2 cellular contexts compared by ENCODE assay signal in genomic region chr1:27026621-27027574, GRCh38.
A peak's percentile ranks its signal among the peaks of the same experiment; 100 is the strongest.
TF ChIP-seq lines count a peak whose summit lies in the region.

No MANE protein-coding gene starts in this region.

TF ChIP-seq in HepG2, 621 proteins besides CTCF, POLR2A, EP300 and RAD21 (continues in another document):
- TF ChIP-seq FOXO1 (CRISPR knock-in tag; IDR thresholded peaks at IDR 0.05) (0 out of 2 replicates have a peak, but pooled peaks have one; percentile 8), ZFX (CRISPR knock-in tag; IDR thresholded peaks at IDR 0.05; ENCODE audit: low read depth) (0 out of 2 replicates have a peak, but pooled peaks have one; percentile 29), ZNF350 (CRISPR knock-in tag; IDR thresholded peaks at IDR 0.05; ENCODE audit: borderline replicate concordance, low read depth) (0 out of 2 replicates have a peak, but pooled peaks have one; percentile 22), MAF1 (CRISPR knock-in tag; IDR thresholded peaks at IDR 0.05; ENCODE audit: borderline replicate concordance) (no peak), PHF5A (CRISPR knock-in tag; IDR thresholded peaks at IDR 0.05; ENCODE audit: low read depth, unreplicated experiment) (no peak), SP4 (CRISPR knock-in tag; IDR thresholded peaks at IDR 0.05) (no peak), THAP11 (CRISPR knock-in tag; IDR thresholded peaks at IDR 0.05) (0 out of 2 replicates have a peak, but pooled peaks have one; percentile 11), RFXANK (CRISPR knock-in tag; IDR thresholded peaks at IDR 0.05) (no peak), MATR3 (CRISPR knock-in tag; IDR thresholded peaks at IDR 0.05) (no peak), TAF1 (CRISPR knock-in tag; IDR thresholded peaks at IDR 0.05) (peak; percentile 21; the same call in 1 of the 2 replicates), NFKBIZ (CRISPR knock-in tag; IDR thresholded peaks at IDR 0.05) (no peak), ZFP62 (CRISPR knock-in tag; IDR thresholded peaks at IDR 0.05) (no peak), ZNF543 (CRISPR knock-in tag; IDR thresholded peaks at IDR 0.05) (no peak), PITX1 (CRISPR knock-in tag; IDR thresholded peaks at IDR 0.05) (0 out of 2 replicates have a peak, but pooled peaks have one; percentile 23), ZNF7 (CRISPR knock-in tag; IDR thresholded peaks at IDR 0.05) (no peak), ZNF781 (CRISPR knock-in tag; IDR thresholded peaks at IDR 0.05; ENCODE audit: borderline replicate concordance, not compliant biosample characterization) (peak; percentile 42), ATF6 (CRISPR knock-in tag; conservative IDR thresholded peaks at IDR 0.05) (no peak), FOXK1 (CRISPR knock-in tag; IDR thresholded peaks at IDR 0.05; ENCODE audit: borderline replicate concordance, low read depth) (no peak), ZNF883 (CRISPR knock-in tag; IDR thresholded peaks at IDR 0.05; ENCODE audit: not compliant biosample characterization) (peak; percentile 47), ZNF33B (CRISPR knock-in tag; IDR thresholded peaks at IDR 0.05) (0 out of 2 replicates have a peak, but pooled peaks have one; percentile 37), ZSCAN25 (CRISPR knock-in tag; IDR thresholded peaks at IDR 0.05) (0 out of 2 replicates have a peak, but pooled peaks have one; percentile 44), AGO2 (optimal IDR thresholded peaks at IDR 0.05; ENCODE audit: low read depth, low read length) (no peak), ZNF547 (CRISPR knock-in tag; IDR thresholded peaks at IDR 0.05) (0 out of 2 replicates have a peak, but pooled peaks have one; percentile 37), YEATS4 (CRISPR knock-in tag; IDR thresholded peaks at IDR 0.05; ENCODE audit: borderline replicate concordance) (0 out of 2 replicates have a peak, but pooled peaks have one; percentile 2), ZKSCAN5 (CRISPR knock-in tag; IDR thresholded peaks at IDR 0.05) (0 out of 2 replicates have a peak, but pooled peaks have one; percentile 21), WIZ (CRISPR knock-in tag; IDR thresholded peaks at IDR 0.05) (no peak), ZSCAN29 (CRISPR knock-in tag; conservative IDR thresholded peaks at IDR 0.05) (no peak), ZNF788 (CRISPR knock-in tag; IDR thresholded peaks at IDR 0.05; ENCODE audit: borderline replicate concordance) (0 out of 2 replicates have a peak, but pooled peaks have one; percentile 19)
- TF ChIP-seq, protein P1, sequence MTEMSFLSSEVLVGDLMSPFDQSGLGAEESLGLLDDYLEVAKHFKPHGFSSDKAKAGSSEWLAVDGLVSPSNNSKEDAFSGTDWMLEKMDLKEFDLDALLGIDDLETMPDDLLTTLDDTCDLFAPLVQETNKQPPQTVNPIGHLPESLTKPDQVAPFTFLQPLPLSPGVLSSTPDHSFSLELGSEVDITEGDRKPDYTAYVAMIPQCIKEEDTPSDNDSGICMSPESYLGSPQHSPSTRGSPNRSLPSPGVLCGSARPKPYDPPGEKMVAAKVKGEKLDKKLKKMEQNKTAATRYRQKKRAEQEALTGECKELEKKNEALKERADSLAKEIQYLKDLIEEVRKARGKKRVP (CRISPR knock-in tag; IDR thresholded peaks at IDR 0.05), result 0 out of 4 replicates have a peak, but pooled peaks of 1 of the 2 experiments have one; percentile 29
- TF ChIP-seq, protein P2, sequence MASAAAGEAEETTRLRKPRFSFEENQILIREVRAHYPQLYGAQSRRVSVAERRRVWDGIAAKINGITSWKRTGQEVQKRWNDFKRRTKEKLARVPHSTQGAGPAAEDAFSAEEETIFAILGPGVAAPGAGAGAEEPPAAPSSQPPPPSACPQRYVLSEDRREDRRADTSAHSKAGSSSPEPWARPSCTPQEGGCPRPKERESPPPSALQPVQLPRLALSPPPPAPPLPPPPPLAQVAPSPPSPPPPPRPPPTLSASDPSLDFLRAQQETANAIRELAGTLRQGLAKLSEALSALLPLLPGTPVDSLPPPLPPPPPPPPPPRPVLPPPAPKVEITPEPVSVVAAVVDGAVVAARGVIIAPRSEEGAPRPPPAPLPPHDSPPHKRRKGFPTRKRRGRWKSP (CRISPR knock-in tag; IDR thresholded peaks at IDR 0.05), result 0 out of 2 replicates have a peak, but pooled peaks have one; percentile 28

TF ChIP-seq in WTC11, 78 proteins besides CTCF, POLR2A, EP300 and RAD21 (continues in another document):
- no peak for TF ChIP-seq E2F4 (CRISPR knock-in tag; IDR thresholded peaks at IDR 0.05; ENCODE audit: borderline replicate concordance, low read depth)
- no peak for TF ChIP-seq E2F5 (CRISPR knock-in tag; IDR thresholded peaks at IDR 0.05)
- no peak for TF ChIP-seq ESRRA (CRISPR knock-in tag; IDR thresholded peaks at IDR 0.05; ENCODE audit: borderline replicate concordance)
- TF ChIP-seq ZNF232 (CRISPR knock-in tag; IDR thresholded peaks at IDR 0.05), result no peak
- TF ChIP-seq ZNF121 (CRISPR knock-in tag; IDR thresholded peaks at IDR 0.05), result no peak
- no peak for TF ChIP-seq TEAD4 (CRISPR knock-in tag; IDR thresholded peaks at IDR 0.05)
- TF ChIP-seq, protein P3, sequence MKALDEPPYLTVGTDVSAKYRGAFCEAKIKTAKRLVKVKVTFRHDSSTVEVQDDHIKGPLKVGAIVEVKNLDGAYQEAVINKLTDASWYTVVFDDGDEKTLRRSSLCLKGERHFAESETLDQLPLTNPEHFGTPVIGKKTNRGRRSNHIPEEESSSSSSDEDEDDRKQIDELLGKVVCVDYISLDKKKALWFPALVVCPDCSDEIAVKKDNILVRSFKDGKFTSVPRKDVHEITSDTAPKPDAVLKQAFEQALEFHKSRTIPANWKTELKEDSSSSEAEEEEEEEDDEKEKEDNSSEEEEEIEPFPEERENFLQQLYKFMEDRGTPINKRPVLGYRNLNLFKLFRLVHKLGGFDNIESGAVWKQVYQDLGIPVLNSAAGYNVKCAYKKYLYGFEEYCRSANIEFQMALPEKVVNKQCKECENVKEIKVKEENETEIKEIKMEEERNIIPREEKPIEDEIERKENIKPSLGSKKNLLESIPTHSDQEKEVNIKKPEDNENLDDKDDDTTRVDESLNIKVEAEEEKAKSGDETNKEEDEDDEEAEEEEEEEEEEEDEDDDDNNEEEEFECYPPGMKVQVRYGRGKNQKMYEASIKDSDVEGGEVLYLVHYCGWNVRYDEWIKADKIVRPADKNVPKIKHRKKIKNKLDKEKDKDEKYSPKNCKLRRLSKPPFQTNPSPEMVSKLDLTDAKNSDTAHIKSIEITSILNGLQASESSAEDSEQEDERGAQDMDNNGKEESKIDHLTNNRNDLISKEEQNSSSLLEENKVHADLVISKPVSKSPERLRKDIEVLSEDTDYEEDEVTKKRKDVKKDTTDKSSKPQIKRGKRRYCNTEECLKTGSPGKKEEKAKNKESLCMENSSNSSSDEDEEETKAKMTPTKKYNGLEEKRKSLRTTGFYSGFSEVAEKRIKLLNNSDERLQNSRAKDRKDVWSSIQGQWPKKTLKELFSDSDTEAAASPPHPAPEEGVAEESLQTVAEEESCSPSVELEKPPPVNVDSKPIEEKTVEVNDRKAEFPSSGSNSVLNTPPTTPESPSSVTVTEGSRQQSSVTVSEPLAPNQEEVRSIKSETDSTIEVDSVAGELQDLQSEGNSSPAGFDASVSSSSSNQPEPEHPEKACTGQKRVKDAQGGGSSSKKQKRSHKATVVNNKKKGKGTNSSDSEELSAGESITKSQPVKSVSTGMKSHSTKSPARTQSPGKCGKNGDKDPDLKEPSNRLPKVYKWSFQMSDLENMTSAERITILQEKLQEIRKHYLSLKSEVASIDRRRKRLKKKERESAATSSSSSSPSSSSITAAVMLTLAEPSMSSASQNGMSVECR (CRISPR knock-in tag; IDR thresholded peaks at IDR 0.05; ENCODE audit: borderline replicate concordance), result no peak
- no peak for TF ChIP-seq PRRX2 (CRISPR knock-in tag; IDR thresholded peaks at IDR 0.05)
- no peak for TF ChIP-seq FOXK1 (CRISPR knock-in tag; IDR thresholded peaks at IDR 0.05)
- TF ChIP-seq PRDM15 (CRISPR knock-in tag; IDR thresholded peaks at IDR 0.05), result peak; percentile 63
- peak; percentile 33; the same call in 1 of the 2 replicates for TF ChIP-seq MAX (CRISPR knock-in tag; IDR thresholded peaks at IDR 0.05)
- no peak for TF ChIP-seq OVOL2 (CRISPR knock-in tag; IDR thresholded peaks at IDR 0.05; ENCODE audit: borderline replicate concordance)
- no peak for TF ChIP-seq ZNF263 (CRISPR knock-in tag; IDR thresholded peaks at IDR 0.05; ENCODE audit: low read depth)
- no peak for TF ChIP-seq NFATC4 (CRISPR knock-in tag; IDR thresholded peaks at IDR 0.05)
- TF ChIP-seq, protein P4, sequence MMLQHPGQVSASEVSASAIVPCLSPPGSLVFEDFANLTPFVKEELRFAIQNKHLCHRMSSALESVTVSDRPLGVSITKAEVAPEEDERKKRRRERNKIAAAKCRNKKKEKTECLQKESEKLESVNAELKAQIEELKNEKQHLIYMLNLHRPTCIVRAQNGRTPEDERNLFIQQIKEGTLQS (CRISPR knock-in tag; conservative IDR thresholded peaks at IDR 0.05), result no peak
- no peak for TF ChIP-seq ZMAT4 (CRISPR knock-in tag; IDR thresholded peaks at IDR 0.05)
- peak; percentile 34 for TF ChIP-seq SP1 (CRISPR knock-in tag; conservative IDR thresholded peaks at IDR 0.05)
- TF ChIP-seq JUN (CRISPR knock-in tag; IDR thresholded peaks at IDR 0.05), result no peak
- TF ChIP-seq, protein P5, sequence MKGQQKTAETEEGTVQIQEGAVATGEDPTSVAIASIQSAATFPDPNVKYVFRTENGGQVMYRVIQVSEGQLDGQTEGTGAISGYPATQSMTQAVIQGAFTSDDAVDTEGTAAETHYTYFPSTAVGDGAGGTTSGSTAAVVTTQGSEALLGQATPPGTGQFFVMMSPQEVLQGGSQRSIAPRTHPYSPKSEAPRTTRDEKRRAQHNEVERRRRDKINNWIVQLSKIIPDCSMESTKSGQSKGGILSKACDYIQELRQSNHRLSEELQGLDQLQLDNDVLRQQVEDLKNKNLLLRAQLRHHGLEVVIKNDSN (CRISPR knock-in tag; IDR thresholded peaks at IDR 0.05), result no peak
- TF ChIP-seq NR1H2 (CRISPR knock-in tag; IDR thresholded peaks at IDR 0.05), result no peak
- TF ChIP-seq ZNF423 (CRISPR knock-in tag; IDR thresholded peaks at IDR 0.05), result no peak
- no peak for TF ChIP-seq AFF4 (CRISPR knock-in tag; IDR thresholded peaks at IDR 0.05; ENCODE audit: borderline replicate concordance)
